8 cellular contexts compared by ENCODE assay signal in the genomic region with DNA sequence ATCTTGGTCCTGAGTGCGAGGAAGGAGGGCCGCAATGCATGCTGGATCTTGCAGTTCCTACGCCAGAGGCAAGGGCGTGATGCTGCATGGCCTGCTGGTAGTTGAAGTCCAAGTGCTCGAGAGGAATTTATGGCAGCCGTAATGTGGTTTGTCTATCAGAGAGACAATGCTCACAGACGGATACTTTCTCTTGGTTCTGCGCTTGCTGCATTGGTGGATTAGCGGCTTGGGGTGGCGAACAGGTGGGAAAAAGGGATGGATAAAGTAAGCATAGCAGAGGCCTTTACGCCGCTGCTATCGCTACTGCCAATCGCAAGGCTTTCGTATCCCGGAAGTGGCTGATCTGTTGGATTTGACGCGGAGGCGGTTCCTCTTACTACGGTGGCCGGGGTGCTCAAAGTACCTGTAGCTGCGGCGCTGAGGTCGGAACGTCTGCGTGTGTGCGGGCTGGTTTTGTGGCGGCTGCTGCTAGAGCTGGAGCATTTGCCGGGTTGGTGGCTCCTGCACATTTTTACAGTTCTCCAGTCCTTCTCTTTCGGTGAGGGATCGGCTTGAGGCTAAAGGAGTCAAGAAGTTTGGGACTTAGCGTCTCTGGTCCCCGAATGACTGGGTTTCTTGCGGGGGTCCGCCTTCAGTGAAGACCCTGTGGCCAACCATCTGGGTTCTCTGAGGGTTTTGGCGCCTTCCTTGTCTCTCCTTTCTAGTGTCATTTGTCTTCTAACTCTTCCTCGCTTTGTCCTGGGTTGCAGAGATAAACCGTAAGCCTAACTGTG. TPM values are rescaled to one million over a fixed set of nuclear protein-coding genes. Genes with fewer than 3 reads are reported as not detected.
DNase-seq lines count a peak whose midpoint lies in the region; ATAC-seq and TF ChIP-seq lines count a peak whose summit lies in the region.

A gene with protein sequence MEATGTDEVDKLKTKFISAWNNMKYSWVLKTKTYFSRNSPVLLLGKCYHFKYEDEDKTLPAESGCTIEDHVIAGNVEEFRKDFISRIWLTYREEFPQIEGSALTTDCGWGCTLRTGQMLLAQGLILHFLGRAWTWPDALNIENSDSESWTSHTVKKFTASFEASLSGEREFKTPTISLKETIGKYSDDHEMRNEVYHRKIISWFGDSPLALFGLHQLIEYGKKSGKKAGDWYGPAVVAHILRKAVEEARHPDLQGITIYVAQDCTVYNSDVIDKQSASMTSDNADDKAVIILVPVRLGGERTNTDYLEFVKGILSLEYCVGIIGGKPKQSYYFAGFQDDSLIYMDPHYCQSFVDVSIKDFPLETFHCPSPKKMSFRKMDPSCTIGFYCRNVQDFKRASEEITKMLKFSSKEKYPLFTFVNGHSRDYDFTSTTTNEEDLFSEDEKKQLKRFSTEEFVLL (plus strand): TSS at position 397 of the 773 bp plus-strand sequence. CDS start 19,655 bp downstream, outside the sequence.

- under 1% methylated on average over 38 of the region's 38 CpGs for WGBS in right cardiac atrium

- H3K4me1 ChIP-seq in right cardiac atrium (ENCODE audit: control insufficient read depth, insufficient read depth, low read length), result no peaks in the 10 kb centered on the region
- H3K4me1 ChIP-seq in uterus, result no peaks in the 10 kb centered on the region

- peak; percentile 94 for DNase-seq in NCI-H1694 (lab: John Stamatoyannopoulos, UW)
- peak; percentile 79 to 87 (median 80) for DNase-seq in T-helper 17 cell
- peak; percentile 81 to 100 (median 96) for DNase-seq in anterior cingulate cortex (lab: John Stamatoyannopoulos, UW)
- peak; percentile 96 to 98 (median 96) for DNase-seq in right cardiac atrium
- DNase-seq in pulmonary artery endothelial cell (ENCODE audit: low read depth, low spot score), result peak; percentile 97
- DNase-seq in uterus, result peak; percentile 92 to 97

- ATAC-seq in GM18498 (IDR thresholded peaks at IDR 0.05; ENCODE audit: unreplicated experiment), result peak; percentile 95
- ATAC-seq in HG02885 (IDR thresholded peaks at IDR 0.05; ENCODE audit: poor library complexity, unreplicated experiment), result peak; percentile 97
- peak; percentile 96 for ATAC-seq in T-helper 17 cell
- ATAC-seq in right cardiac atrium, result peak; percentile 100

- H3K4me1 Mint-ChIP-seq in T-helper 17 cell, result peaks cover 14% of the 10 kb centered on the region

- no peak within 1 kb of the TSS for H3K4me3 Mint-ChIP-seq in T-helper 17 cell

- H3K27me3 ChIP-seq in right cardiac atrium (ENCODE audit: control insufficient read depth, insufficient read depth), result no peaks in the 10 kb centered on the region
- no peaks in the 10 kb centered on the region for H3K27me3 ChIP-seq in uterus

- H3K9me3 ChIP-seq in T-helper 17 cell (ENCODE audit: control insufficient read depth, low read length, poor library complexity, severe bottlenecking) (no peaks in the 10 kb centered on the region), right cardiac atrium (ENCODE audit: control insufficient read depth, low read length) (no peaks in the 10 kb centered on the region), uterus (no peaks in the 10 kb centered on the region)

- intact Hi-C loops in right cardiac atrium (cut with DNase I), result no loop called here
- intact Hi-C loops in uterus (cut with DNase I; ENCODE audit: low total_unique reads), result no loop called here

- no peak within 1 kb of the TSS for H3K27ac Mint-ChIP-seq in T-helper 17 cell

- peaks cover 4% of the 10 kb centered on the region for H3K36me3 Mint-ChIP-seq in T-helper 17 cell (ENCODE audit: low read depth)

- peak within 1 kb of the TSS; percentile 98 for H3K4me3 ChIP-seq in right cardiac atrium (ENCODE audit: low read length)
- H3K4me3 ChIP-seq in uterus, result peak within 1 kb of the TSS; percentile 72 to 73

- peak within 1 kb of the TSS; percentile 94 for H3K27ac ChIP-seq in right cardiac atrium (ENCODE audit: low read length)
- peak within 1 kb of the TSS; percentile 91 to 92 for H3K27ac ChIP-seq in uterus

- peak; percentile 4 to 24 for TF ChIP-seq POLR2A in uterus (IDR thresholded peaks at IDR 0.05)

- peak in 1 of 4 experiments; percentile 29 for TF ChIP-seq CTCF in uterus (IDR thresholded peaks at IDR 0.05)

- H3K36me3 ChIP-seq in uterus, result no peaks in the 10 kb centered on the region

- peaks cover 11% of the 10 kb centered on the region for H3K27me3 Mint-ChIP-seq in T-helper 17 cell

RNA-seq across cellular contexts. Expression of the gene that starts here (rescaled TPM):
- total RNA-seq in T-helper 17 cell, result 1 to 10 TPM; 5.3 to 7.2 TPM
- total RNA-seq in right cardiac atrium, result 10 to 100 TPM in 3 of 4 donors, 1 to 10 TPM in 1; 7.9 to 12.6 (median 11.5) TPM
- polyA plus RNA-seq in right cardiac atrium, result 5.1 TPM
- total RNA-seq in pulmonary artery endothelial cell, result 6.6 and 13.1 TPM in 2 replicates
- total RNA-seq in uterus, result 10 to 100 TPM; 11.5 to 81.5 (median 50.4) TPM

Comparison
In these comparisons a context has a peak if more than half of its experiments do, and no peak if none do; other contexts are left out.
1. Peak in every context shown above with its lines: DNase-seq, ATAC-seq, H3K4me3 ChIP-seq and H3K27ac ChIP-seq.